Comparison of ENCODE assay signal across 9 cellular contexts in the genomic region with DNA sequence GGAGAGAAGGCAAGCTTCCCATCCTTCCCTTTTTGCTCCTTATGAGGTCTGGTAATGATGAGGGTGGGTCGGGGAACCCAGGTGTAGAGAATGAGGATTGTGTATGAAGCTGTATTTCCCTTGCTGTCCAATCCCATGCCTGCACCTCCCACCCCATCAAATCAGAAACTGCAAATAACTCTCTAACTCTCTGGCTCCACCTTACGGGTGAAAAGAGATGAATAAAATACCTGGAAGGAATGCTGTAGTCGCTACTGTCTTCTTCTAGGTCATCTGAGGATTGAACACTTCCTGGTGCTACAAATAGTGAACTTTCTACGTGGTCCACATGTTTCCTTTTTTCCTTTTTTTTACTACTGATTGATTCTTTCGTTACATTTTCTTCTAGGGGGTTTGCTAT. TPM values are rescaled to one million over a fixed set of nuclear protein-coding genes. Genes with fewer than 3 reads are reported as not detected.
DNase-seq lines count a peak whose midpoint lies in the region; ATAC-seq and TF ChIP-seq lines count a peak whose summit lies in the region.
"Had no signal": no experiment of that assay in that cellular context is flagged by ENCODE, and none has a peak within 500 bp of the region (broad histone marks: within the 10 kb centered on the region; RNA-seq: fewer than 3 reads in every experiment).

No MANE protein-coding gene starts in this region.

- ATAC-seq in HG03108 (IDR thresholded peaks at IDR 0.05; ENCODE audit: unreplicated experiment) (peak; percentile 50), GM18909 (IDR thresholded peaks at IDR 0.05; ENCODE audit: poor library complexity, unreplicated experiment) (no peak), HG02571 (IDR thresholded peaks at IDR 0.05; ENCODE audit: unreplicated experiment) (no peak)
- peak; percentile 61 for ATAC-seq in activated CD8-positive, alpha-beta T cell treated with anti-CD3 and anti-CD28 coated beads, Interleukin-2, amount 10 ng/mL, durations not matched to agents 7 days and 5 days

- TF ChIP-seq CTCF in GM12872 (IDR thresholded peaks at IDR 0.05; ENCODE audit: insufficient read depth, low read depth, low read length) (peak; percentile 58; the same call in 2 of the 3 replicates), nephron (IDR thresholded peaks at IDR 0.05; ENCODE audit: unreplicated experiment in 3 of 3) (peak in 1 of 3 experiments; percentile 20)

- H3K36me3 Mint-ChIP-seq in activated CD8-positive, alpha-beta T cell treated with anti-CD3 and anti-CD28 coated beads, Interleukin-2, amount 10 ng/mL, durations not matched to agents 7 days and 5 days (ENCODE audit: low read depth), result no peaks in the 10 kb centered on the region
- peaks cover 7% of the 10 kb centered on the region for H3K36me3 Mint-ChIP-seq in nephron (ENCODE audit: low read depth)

- DNase-seq in activated CD8-positive, alpha-beta T cell treated with anti-CD3 and anti-CD28 coated beads, Interleukin-2, amount 10 ng/mL, durations not matched to agents 7 days and 5 days, result no peak
- DNase-seq in SK-N-DZ (ENCODE audit: low spot score) (no peak), Ammon's horn (ENCODE audit: low spot score) (no peak)
- DNase-seq: GOT3 had no signal

- no peaks in the 10 kb centered on the region for H3K27me3 Mint-ChIP-seq in activated CD8-positive, alpha-beta T cell treated with anti-CD3 and anti-CD28 coated beads, Interleukin-2, amount 10 ng/mL, durations not matched to agents 7 days and 5 days (ENCODE audit: low read depth)
- H3K27me3 Mint-ChIP-seq in nephron (ENCODE audit: low read depth), result peaks cover 14% of the 10 kb centered on the region

- H3K4me1 Mint-ChIP-seq in activated CD8-positive, alpha-beta T cell treated with anti-CD3 and anti-CD28 coated beads, Interleukin-2, amount 10 ng/mL, durations not matched to agents 7 days and 5 days (ENCODE audit: low read depth), result peaks cover 3% of the 10 kb centered on the region
- H3K4me1 Mint-ChIP-seq in nephron, result peaks cover 26% of the 10 kb centered on the region

- no peaks in the 10 kb centered on the region for H3K9me3 Mint-ChIP-seq in activated CD8-positive, alpha-beta T cell treated with anti-CD3 and anti-CD28 coated beads, Interleukin-2, amount 10 ng/mL, durations not matched to agents 7 days and 5 days (ENCODE audit: insufficient read depth)
- H3K9me3 Mint-ChIP-seq in nephron, result no peaks in the 10 kb centered on the region

- POLR2A ChIA-PET in activated CD8-positive, alpha-beta T cell treated with anti-CD3 and anti-CD28 coated beads, Interleukin-2, amount 10 ng/mL, durations not matched to agents 7 days and 5 days (lab: Charles Lee), result no interaction called here

- H3K27ac Mint-ChIP-seq in activated CD8-positive, alpha-beta T cell treated with anti-CD3 and anti-CD28 coated beads, Interleukin-2, amount 10 ng/mL, durations not matched to agents 7 days and 5 days, result no peak overlapping the region
- peak overlapping the region in 2 of 3 experiments; percentile 42 to 91 for H3K27ac Mint-ChIP-seq in nephron

- CTCF ChIA-PET in activated CD8-positive, alpha-beta T cell treated with anti-CD3 and anti-CD28 coated beads, Interleukin-2, amount 10 ng/mL, durations not matched to agents 7 days and 5 days (lab: Charles Lee), result interaction anchor here (1.4 kb wide), 1 partner anchor 12 kb away, joined by 3 read pairs; no protein-coding TSS in a partner anchor

- H3K4me3 Mint-ChIP-seq in activated CD8-positive, alpha-beta T cell treated with anti-CD3 and anti-CD28 coated beads, Interleukin-2, amount 10 ng/mL, durations not matched to agents 7 days and 5 days, result no peak overlapping the region
- no peak overlapping the region for H3K4me3 Mint-ChIP-seq in nephron

RNA-seq across cellular contexts. Expression of a gene that starts 38.9 kb away (rescaled TPM):
- 10 to 100 TPM; 57.5 to 59.7 TPM for total RNA-seq in activated CD8-positive, alpha-beta T cell treated with anti-CD3 and anti-CD28 coated beads, Interleukin-2, amount 10 ng/mL, durations not matched to agents 7 days and 5 days
- polyA plus RNA-seq in SK-N-DZ (2014; cell fraction: cytosol; rRNA removed), result 18.6 and 20.7 TPM in 2 replicates
- 28.1 and 68.4 TPM in 2 replicates for polyA plus RNA-seq in SK-N-DZ (2014; cell fraction: nucleus; rRNA removed)

Comparison
In these comparisons a context has a peak if more than half of its experiments do, and no peak if none do; other contexts are left out.
1. ATAC-seq: peak in HG03108 (single experiment) and activated CD8-positive, alpha-beta T cell treated with anti-CD3 and anti-CD28 coated beads, Interleukin-2, amount 10 ng/mL, durations not matched to agents 7 days and 5 days (single experiment); none in GM18909 (single experiment) and HG02571 (single experiment).